11 cellular contexts compared by ENCODE assay signal in genomic region chr10:61628875-61629513, GRCh38. TPM values are rescaled to one million over a fixed set of nuclear protein-coding genes. Genes with fewer than 3 reads are reported as not detected.
DNase-seq lines count a peak whose midpoint lies in the region; ATAC-seq and TF ChIP-seq lines count a peak whose summit lies in the region.
"Had no signal": no experiment of that assay in that cellular context is flagged by ENCODE, and none has a peak within 500 bp of the region (broad histone marks: within the 10 kb centered on the region; RNA-seq: fewer than 3 reads in every experiment).

No MANE protein-coding gene starts in this region.

- H3K9me3 ChIP-seq in RWPE2 (ENCODE audit: severe bottlenecking) (no peaks in the 10 kb centered on the region), esophagus muscularis mucosa (no peaks in the 10 kb centered on the region)
- H3K9me3 ChIP-seq: testis had no signal

- no peak for TF ChIP-seq POLR2A in esophagus muscularis mucosa (IDR thresholded peaks at IDR 0.05; ENCODE audit: low read depth)

- POLR2A ChIA-PET in BJ (lab: Charles Lee) = no interaction called here

- no peak for TF ChIP-seq EP300 in esophagus muscularis mucosa (IDR thresholded peaks at IDR 0.05)

- peaks cover 36% of the 10 kb centered on the region for H3K4me1 ChIP-seq in RWPE2 (ENCODE audit: insufficient read depth, poor library complexity, severe bottlenecking)
- peaks cover 0 to 24% (median 16%) of the 10 kb centered on the region in 4 donors for H3K4me1 ChIP-seq in esophagus muscularis mucosa

- CTCF ChIA-PET in BJ (lab: Yijun Ruan, JAX) = interaction anchor here (0.8 kb wide), 1 partner anchor 345 kb away, joined by 3 read pairs; no protein-coding TSS in a partner anchor

- intact Hi-C loops in esophagus muscularis mucosa (cut with DNase I) = no loop called here

- H3K36me3 ChIP-seq in BJ (ENCODE audit: control insufficient read depth, insufficient read depth, low read length) = no peaks in the 10 kb centered on the region
- no peaks in the 10 kb centered on the region for H3K36me3 ChIP-seq in RWPE2 (ENCODE audit: low read depth)
- no peaks in the 10 kb centered on the region for H3K36me3 ChIP-seq in esophagus muscularis mucosa

- ATAC-seq in RWPE2 (ENCODE audit: low read depth) (peak; percentile 89), HG03460 (IDR thresholded peaks at IDR 0.05; ENCODE audit: unreplicated experiment) (no peak), GM21528 (IDR thresholded peaks at IDR 0.05; ENCODE audit: low FRiP score, unreplicated experiment) (no peak)

- H3K27ac ChIP-seq in RWPE2 (ENCODE audit: poor library complexity, severe bottlenecking) (peak overlapping the region; percentile 96), esophagus muscularis mucosa (replicated peaks in 1 of 4) (peak overlapping the region in 3 of 4 donors; percentile 25 to 51 (median 41))
- H3K27ac ChIP-seq: testis had no signal

- H3K27me3 ChIP-seq in BJ (ENCODE audit: control insufficient read depth, insufficient read depth, low read length) = no peaks in the 10 kb centered on the region
- H3K27me3 ChIP-seq in RWPE2 (ENCODE audit: insufficient read depth, poor library complexity, severe bottlenecking) = no peaks in the 10 kb centered on the region
- H3K27me3 ChIP-seq in esophagus muscularis mucosa = no peaks in the 10 kb centered on the region
- H3K27me3 ChIP-seq: testis had no signal

- H3K4me3 ChIP-seq in BJ (ENCODE audit: low read depth, low read length) (no peak overlapping the region), RWPE2 (ENCODE audit: severe bottlenecking) (no peak overlapping the region), esophagus muscularis mucosa (no peak overlapping the region)
- H3K4me3 ChIP-seq: skin epidermis, testis had no signal

- no peak for TF ChIP-seq CTCF in BJ (IDR thresholded peaks at IDR 0.05; ENCODE audit: insufficient read depth, low read depth, low read length)
- no peak for TF ChIP-seq CTCF in RWPE2 (IDR thresholded peaks at IDR 0.05; ENCODE audit: poor library complexity, severe bottlenecking)
- TF ChIP-seq CTCF in esophagus muscularis mucosa (IDR thresholded peaks at IDR 0.05) = no peak

- WGBS in esophagus muscularis mucosa = 57% methylated on average over 4 of the region's 4 CpGs

- DNase-seq in BJ (ENCODE audit: low read depth) (peak; percentile 92), RWPE2 (ENCODE audit: low spot score) (peak; percentile 54), esophagus muscularis mucosa (ENCODE audit: extremely low spot score) (no peak), occipital lobe (lab: John Stamatoyannopoulos, UW) (peak; percentile 20), epidermal melanocyte (ENCODE audit: insufficient read length, low spot score) (no peak), NCI-H446 treated with DMSO at 0.1 percent for 48 hours (lab: John Stamatoyannopoulos, UW) (no peak)
- DNase-seq: activated naive CD8-positive, alpha-beta T cell treated with anti-CD3 and anti-CD28 coated beads for 36 hours; testis had no signal

RNA-seq across cellular contexts. Expression of gene CABCOCO1, which starts 33.7 kb away (rescaled TPM):
- 2.4 and 3.0 TPM in 2 replicates for polyA plus RNA-seq in BJ (2011; rRNA removed)
- 0.38 and 0.57 TPM in 2 replicates for polyA minus RNA-seq in BJ (2011; rRNA and poly(A)+ RNA removed)
- total RNA-seq in esophagus muscularis mucosa (1 to 10 TPM in 3 of 4 donors, under 1 TPM in 1; 0.83 to 2.7 (median 1.8) TPM), occipital lobe (3.4 TPM)
- total RNA-seq: activated naive CD8-positive, alpha-beta T cell treated with anti-CD3 and anti-CD28 coated beads for 36 hours had no signal

Comparison
In these comparisons a context has a peak if more than half of its experiments do, and no peak if none do; other contexts are left out.
1. DNase-seq: peak in BJ (single experiment), RWPE2 (single experiment) and occipital lobe (single experiment); none in esophagus muscularis mucosa (single experiment), epidermal melanocyte (single experiment) and NCI-H446 treated with DMSO at 0.1 percent for 48 hours (single experiment).